ENCODE assay signal across 1 cellular context in genomic region chr3:129701161-129701560, GRCh38.
TF ChIP-seq lines count a peak whose summit lies in the region.

No MANE protein-coding gene starts in this region.

TF ChIP-seq in GM23338, 12 proteins besides CTCF, POLR2A, EP300 and RAD21 (continued from another document):
- TF ChIP-seq ZNF462 (CRISPR knock-in tag; IDR thresholded peaks at IDR 0.05), result no peak
- TF ChIP-seq ZNF331 (CRISPR knock-in tag; IDR thresholded peaks at IDR 0.05; ENCODE audit: low read depth), result no peak
- TF ChIP-seq REST (IDR thresholded peaks at IDR 0.05; ENCODE audit: unreplicated experiment), result no peak
- TF ChIP-seq EZH2phosphoT487 (IDR thresholded peaks at IDR 0.05; ENCODE audit: unreplicated experiment), result no peak
- no peak for TF ChIP-seq ETS1 (IDR thresholded peaks at IDR 0.05)
- TF ChIP-seq ZNF114 (CRISPR knock-in tag; IDR thresholded peaks at IDR 0.05), result no peak
- no peak for TF ChIP-seq STAT1 (IDR thresholded peaks at IDR 0.05; ENCODE audit: unreplicated experiment)
- TF ChIP-seq JUNB (IDR thresholded peaks at IDR 0.05; ENCODE audit: unreplicated experiment), result no peak
- TF ChIP-seq NANOG (IDR thresholded peaks at IDR 0.05; ENCODE audit: borderline replicate concordance), result no peak
- TF ChIP-seq CREB1 (CRISPR knock-in tag; IDR thresholded peaks at IDR 0.05; ENCODE audit: low read depth), result no peak
